Comparison of ENCODE assay signal across 9 cellular contexts in genomic region chr7:108452707-108453106, GRCh38. TPM values are rescaled to one million over a fixed set of nuclear protein-coding genes. Genes with fewer than 3 reads are reported as not detected.
DNase-seq lines count a peak whose midpoint lies in the region; ATAC-seq, FAIRE-seq and TF ChIP-seq lines count a peak whose summit lies in the region.
"Had no signal": no experiment of that assay in that cellular context is flagged by ENCODE, and none has a peak within 500 bp of the region (broad histone marks: within the 10 kb centered on the region; RNA-seq: fewer than 3 reads in every experiment).

No MANE protein-coding gene starts in this region.

- FAIRE-seq in pancreas (lab: Jason Lieb, UNC) = no peak

- peak; percentile 15 to 42 for DNase-seq in NCI-H2081 (lab: John Stamatoyannopoulos, UW)
- no peak for DNase-seq in NCI-H2081 treated with DMSO at 0.1 percent for 48 hours (lab: John Stamatoyannopoulos, UW)
- DNase-seq in HFFc6 = no peak
- DNase-seq in NCI-H345 (lab: John Stamatoyannopoulos, UW) = peak; percentile 33
- no peak for DNase-seq in chondrocyte (ENCODE audit: low spot score)
- no peak for DNase-seq in pancreas
- DNase-seq in A172 (ENCODE audit: low spot score) = no peak

- H3K27me3 Mint-ChIP-seq in HFFc6 (ENCODE audit: insufficient read depth) (peaks cover 24% of the 10 kb centered on the region), chondrocyte (ENCODE audit: low read depth) (peaks cover 22% of the 10 kb centered on the region)

- no peak overlapping the region for H3K4me3 ChIP-seq in pancreas

- intact Hi-C loops in pancreas (cut with DNase I) = no loop called here

- H3K36me3 ChIP-seq in pancreas = no peaks in the 10 kb centered on the region

- H3K36me3 Mint-ChIP-seq in HFFc6 (ENCODE audit: low read depth) (no peaks in the 10 kb centered on the region), chondrocyte (ENCODE audit: low read depth) (no peaks in the 10 kb centered on the region)
- H3K36me3 Mint-ChIP-seq: CD4-positive, alpha-beta memory T cell had no signal

- H3K27ac Mint-ChIP-seq in HFFc6 (no peak overlapping the region), chondrocyte (ENCODE audit: unreplicated experiment) (no peak overlapping the region)
- H3K27ac Mint-ChIP-seq: CD4-positive, alpha-beta memory T cell had no signal

- H3K9me3 Mint-ChIP-seq in HFFc6 (no peaks in the 10 kb centered on the region), chondrocyte (ENCODE audit: low read depth) (no peaks in the 10 kb centered on the region)
- H3K9me3 Mint-ChIP-seq: CD4-positive, alpha-beta memory T cell had no signal

- no peak overlapping the region for H3K27ac ChIP-seq in pancreas

- H3K4me1 Mint-ChIP-seq in HFFc6 (ENCODE audit: low read depth) (peaks cover 5% of the 10 kb centered on the region; the same call in 1 of the 2 replicates), chondrocyte (ENCODE audit: low read depth) (peaks cover 10% of the 10 kb centered on the region)

- TF ChIP-seq CTCF in HFFc6 (IDR thresholded peaks at IDR 0.05) = peak; percentile 71
- TF ChIP-seq CTCF in chondrocyte (IDR thresholded peaks at IDR 0.05) = peak; percentile 76
- peak in 3 of 4 donors; percentile 21 to 45 (median 39) for TF ChIP-seq CTCF in pancreas (IDR thresholded peaks at IDR 0.05)

- no peaks in the 10 kb centered on the region for H3K27me3 ChIP-seq in pancreas

- no peaks in the 10 kb centered on the region for H3K9me3 ChIP-seq in pancreas

- H3K4me1 ChIP-seq in pancreas = peaks cover 3 to 30% (median 8%) of the 10 kb centered on the region in 3 donors

- TF ChIP-seq POLR2A in GM18505 (IDR thresholded peaks at IDR 0.05; ENCODE audit: borderline replicate concordance, extremely low read depth, insufficient read depth, insufficient read length) = no peak

- 34 to 57% methylated on average over 2 of the region's 2 CpGs for WGBS in pancreas, 2 donors

- ATAC-seq in pancreas (no peak), GM18505 (IDR thresholded peaks at IDR 0.05; ENCODE audit: unreplicated experiment) (no peak)

- H3K4me3 Mint-ChIP-seq in HFFc6 = no peak overlapping the region
- no peak overlapping the region for H3K4me3 Mint-ChIP-seq in chondrocyte (ENCODE audit: unreplicated experiment)
- H3K4me3 Mint-ChIP-seq: CD4-positive, alpha-beta memory T cell had no signal

RNA-seq across cellular contexts. Expression of gene NRCAM, which starts 3.5 kb away (rescaled TPM):
- total RNA-seq in HFFc6 (2021; fragmentation: NEBNext Ultra II Directional; extraction: Animal tissue kit (Norgen Biotek cat#: 25700)) = under 1 TPM; 0.27 to 0.51 (median 0.40) TPM
- total RNA-seq in chondrocyte = 7.8 to 40.0 TPM (median 9.5 TPM) in 3 replicates
- 10 to 100 TPM; 28.4 to 53.6 (median 41.5) TPM for total RNA-seq in pancreas
- 10 to 100 TPM; 14.1 to 31.2 TPM for polyA plus RNA-seq in pancreas
- total RNA-seq in A172 (2014; rRNA removed; shearing (Covaris generic)) = 0.16 and 0.86 TPM in 2 replicates

Comparison
In these comparisons a context has a peak if more than half of its experiments do, and no peak if none do; other contexts are left out.
1. DNase-seq: peak in NCI-H2081 (2 of 2) and NCI-H345 (single experiment); none in NCI-H2081 treated with DMSO at 0.1 percent for 48 hours (single experiment), HFFc6 (single experiment), chondrocyte (single experiment), pancreas (0 of 6) and A172 (single experiment).
2. Peak in every context shown above with its lines, with median percentiles within 50 percentile points of each other: CTCF ChIP-seq.